ENCODE assay signal across 13 cellular contexts in the genomic region with DNA sequence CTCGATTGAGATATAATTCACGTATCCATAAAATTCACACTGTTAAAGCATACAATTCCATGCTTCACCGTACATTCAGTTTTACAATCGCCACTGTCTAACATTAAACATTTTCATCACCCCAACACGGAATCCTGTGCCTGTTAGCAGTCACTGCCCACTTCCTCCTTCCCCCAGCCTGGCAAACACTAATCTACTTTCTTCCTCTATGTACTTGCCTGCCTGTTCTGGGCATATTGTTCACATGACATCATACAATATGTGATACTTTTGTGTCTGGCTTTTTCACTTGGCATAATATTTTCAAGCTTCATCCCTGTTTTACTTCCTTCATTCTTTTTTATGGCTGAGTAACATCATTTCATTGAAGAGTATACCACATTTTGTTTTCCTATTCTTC.
DNase-seq lines count a peak whose midpoint lies in the region; ATAC-seq, FAIRE-seq and TF ChIP-seq lines count a peak whose summit lies in the region.
"Had no signal": no experiment of that assay in that cellular context is flagged by ENCODE, and none has a peak within 500 bp of the region (broad histone marks: within the 10 kb centered on the region; RNA-seq: fewer than 3 reads in every experiment).

No MANE protein-coding gene starts in this region.

- H2BK5ac ChIP-seq in IMR-90 (ENCODE audit: low read depth, low read length, poor library complexity, severe bottlenecking) = no peak overlapping the region

- TF ChIP-seq CTCF in IMR-90 (conservative IDR thresholded peaks at IDR 0.05; ENCODE audit: low read depth, low read length) (no peak), GM12878 (IDR thresholded peaks at IDR 0.05 in 2 of 3, conservative IDR thresholded peaks at IDR 0.05 in 1 of 3; ENCODE audit: control insufficient read depth in 2 of 3, extremely low read depth in 1 of 3, insufficient read depth in 1 of 3, low read depth in 3 of 3, low read length in 3 of 3) (no peak)

- no peak overlapping the region for H4K5ac ChIP-seq in IMR-90 (ENCODE audit: low read depth, low read length)

- BruUV-seq in IMR-90 (replicated peaks; lab: Mats Ljungman, UMichigan) (no TSS peak), GM12878 (replicated peaks; lab: Mats Ljungman, UMichigan) (no TSS peak)

- RAD21 ChIA-PET in GM12878 (lab: Charles Lee; ENCODE audit: unreplicated experiment) = interaction anchor here (0.9 to 1.5 kb wide), 5 partner anchors 10 to 39 kb away, joined by 3 to 7 read pairs (median 3); no protein-coding TSS in a partner anchor

- peak overlapping the region in 1 of 2 experiments; percentile 53; a peak in 1 of 4 replicates for H4K8ac ChIP-seq in IMR-90 (ENCODE audit: low read depth in 2 of 2, low read length in 2 of 2)

- intact Hi-C loops in IMR-90 (cut with micrococcal nuclease) = no loop called here
- intact Hi-C loops in GM12878 (cut with micrococcal nuclease; ENCODE audit: unreplicated experiment) = no loop called here
- intact Hi-C loops in CD4-positive, alpha-beta memory T cell (cut with micrococcal nuclease) = no loop called here

- no peaks in the 10 kb centered on the region for H3K36me3 Mint-ChIP-seq in CD4-positive, alpha-beta memory T cell
- no peaks in the 10 kb centered on the region for H3K36me3 Mint-ChIP-seq in activated T-cell treated with anti-CD3 and anti-CD28 coated beads, Interleukin-2, amount 50 U/mL, for 72 hours (ENCODE audit: insufficient read depth in 2 of 2)

- no peak overlapping the region for H2AFZ ChIP-seq in IMR-90 (replicated peaks; ENCODE audit: low read length, poor library complexity)
- H2AFZ ChIP-seq in GM12878 (ENCODE audit: control insufficient read depth, low read depth, low read length) = no peak overlapping the region

- FAIRE-seq in GM12878 (lab: Jason Lieb, UNC) (peak; percentile 56), islet of Langerhans (lab: Jason Lieb, UNC) (peak; percentile 21)

- no peak for TF ChIP-seq EP300 in GM12878 (IDR thresholded peaks at IDR 0.05; ENCODE audit: borderline replicate concordance in 1 of 2, control insufficient read depth in 1 of 2, low read depth in 2 of 2, low read length in 2 of 2)

- no peak overlapping the region for H3K56ac ChIP-seq in IMR-90 (ENCODE audit: extremely low read depth, insufficient read depth, low read length)

- peak; percentile 20 for DNase-seq in Daoy (ENCODE audit: low read depth)
- DNase-seq in IMR-90 = no peak
- DNase-seq in GM12878 (ENCODE audit: low read depth, low spot score) = no peak
- no peak for DNase-seq in nucleus accumbens (lab: John Stamatoyannopoulos, UW)
- no peak for DNase-seq in CD4-positive, alpha-beta memory T cell
- DNase-seq in activated T-cell treated with anti-CD3 and anti-CD28 coated beads, Interleukin-2, amount 50 U/mL, for 72 hours = no peak
- DNase-seq: adrenal gland; NCI-H524 treated with DMSO at 0.1 percent for 48 hours; stimulated activated CD4-positive, alpha-beta T cell treated with anti-CD3 and anti-CD28 coated beads, Interleukin-2, amount 100 ng/mL, for 24 hours; stomach had no signal

- H3K27me3 Mint-ChIP-seq in CD4-positive, alpha-beta memory T cell = no peaks in the 10 kb centered on the region
- H3K27me3 Mint-ChIP-seq in activated T-cell treated with anti-CD3 and anti-CD28 coated beads, Interleukin-2, amount 50 U/mL, for 72 hours (ENCODE audit: low read depth) = no peaks in the 10 kb centered on the region

- no peak overlapping the region for H4K91ac ChIP-seq in IMR-90 (ENCODE audit: insufficient read depth, low read depth, low read length)

- no peak overlapping the region for H3K9ac ChIP-seq in IMR-90 (ENCODE audit: low read depth, low read length)
- no peak overlapping the region for H3K9ac ChIP-seq in GM12878 (ENCODE audit: control insufficient read depth, insufficient read depth, low read length)

- POLR2A ChIA-PET in IMR-90 (lab: Charles Lee; ENCODE audit: unreplicated experiment) = no interaction called here
- POLR2A ChIA-PET in GM12878 (lab: Charles Lee) = no interaction called here
- POLR2A ChIA-PET in CD4-positive, alpha-beta memory T cell (lab: Charles Lee; ENCODE audit: partially characterized antibody) = no interaction called here

- H3K9me3 ChIP-seq in IMR-90 (ENCODE audit: control insufficient read depth, insufficient read depth, low read length) = no peaks in the 10 kb centered on the region
- no peaks in the 10 kb centered on the region for H3K9me3 ChIP-seq in GM12878 (replicated peaks; ENCODE audit: control insufficient read depth, insufficient read depth, low read length)
- H3K9me3 ChIP-seq in CD4-positive, alpha-beta memory T cell (ENCODE audit: control insufficient read depth in 1 of 2, low read length in 2 of 2) = no peaks in the 10 kb centered on the region
- H3K9me3 ChIP-seq: adrenal gland, stomach had no signal

- no peaks in the 10 kb centered on the region for H3K79me2 ChIP-seq in GM12878 (ENCODE audit: control insufficient read depth, insufficient read depth, low read length)

- H3K18ac ChIP-seq in IMR-90 (ENCODE audit: low read depth, low read length) = peak overlapping the region; percentile 59; the same call in 1 of the 2 replicates

- no CpG with 5 or more reads among the region's 5 CpGs for WGBS in IMR-90 (ENCODE audit: extremely low coverage in 2 of 2, insufficient read length in 1 of 2), 2 experiments
- 59% methylated on average over 5 of the region's 5 CpGs for WGBS in GM12878 (ENCODE audit: insufficient coverage, insufficient replicate concordance, low lambda C conversion rate, missing lambda C conversion rate)

- 0 out of 2 replicates have a peak overlapping the region, but pooled peaks have one; percentile 9 for H2BK20ac ChIP-seq in IMR-90 (ENCODE audit: low read depth, low read length)

- H2AK5ac ChIP-seq in IMR-90 (ENCODE audit: low read depth, low read length) = no peak overlapping the region; the same call in 1 of the 2 replicates

- no peaks in the 10 kb centered on the region for H3K9me1 ChIP-seq in IMR-90 (ENCODE audit: insufficient read depth, low read length)

- dilution Hi-C loops in IMR-90 (cut with HindIII; ENCODE audit: low sequenced_read_pairs, unreplicated experiment) = no loop called here

- H3K4me3 ChIP-seq in IMR-90 (ENCODE audit: insufficient read depth, low read depth, low read length) (no peak overlapping the region), GM12878 (no peak overlapping the region)
- no peak overlapping the region for H3K4me3 ChIP-seq in CD4-positive, alpha-beta memory T cell (ENCODE audit: low read length in 2 of 2)
- H3K4me3 ChIP-seq: adrenal gland, stomach had no signal

- no peak overlapping the region for H2BK120ac ChIP-seq in IMR-90 (ENCODE audit: low read depth, low read length)

- no peak for TF ChIP-seq POLR2A in IMR-90 (IDR thresholded peaks at IDR 0.05; ENCODE audit: low read depth, low read length)
- TF ChIP-seq POLR2A in GM12878 (IDR thresholded peaks at IDR 0.05; ENCODE audit: low read depth, low read length) = no peak

- no peaks in the 10 kb centered on the region for H4K20me1 ChIP-seq in IMR-90 (ENCODE audit: insufficient read depth, low read length)
- H4K20me1 ChIP-seq in GM12878 (ENCODE audit: control insufficient read depth, insufficient read depth) = no peaks in the 10 kb centered on the region

- SMC1A ChIA-PET in GM12878 (lab: Charles Lee; ENCODE audit: uncharacterized antibody, unreplicated experiment) = interaction anchor here (0.7 to 1.6 kb wide), 5 partner anchors 11 to 35 kb away, joined by 3 to 5 read pairs (median 4); no protein-coding TSS in a partner anchor

- H3K79me1 ChIP-seq in IMR-90 (ENCODE audit: low read depth in 1 of 2, low read length in 2 of 2) = no peaks in the 10 kb centered on the region

- H3K4me1 Mint-ChIP-seq in CD4-positive, alpha-beta memory T cell = no peaks in the 10 kb centered on the region
- no peaks in the 10 kb centered on the region for H3K4me1 Mint-ChIP-seq in activated T-cell treated with anti-CD3 and anti-CD28 coated beads, Interleukin-2, amount 50 U/mL, for 72 hours (ENCODE audit: low read depth)

- no peak overlapping the region for H2AK9ac ChIP-seq in IMR-90 (replicated peaks; ENCODE audit: low read depth, low read length, poor library complexity)

- CTCF ChIA-PET in IMR-90 (lab: Yijun Ruan, JAX) (no interaction called here), GM12878 (lab: Yijun Ruan, JAX) (interaction anchor here (0.6 kb wide), 1 partner anchor 1311 kb away, joined by 7 read pairs; no protein-coding TSS in a partner anchor)
- CTCF ChIA-PET in CD4-positive, alpha-beta memory T cell (lab: Charles Lee; ENCODE audit: partially characterized antibody) = no interaction called here

- no peak for ATAC-seq in IMR-90 (ENCODE audit: low read depth)
- ATAC-seq in GM12878 = peak; percentile 89
- no peak for ATAC-seq in HG03565 (IDR thresholded peaks at IDR 0.05; ENCODE audit: unreplicated experiment)
- ATAC-seq in activated T-cell treated with anti-CD3 and anti-CD28 coated beads, Interleukin-2, amount 50 U/mL, for 72 hours (replicated peaks in 1 of 2) = no peak

- H3K9me3 Mint-ChIP-seq in CD4-positive, alpha-beta memory T cell = no peaks in the 10 kb centered on the region
- no peaks in the 10 kb centered on the region for H3K9me3 Mint-ChIP-seq in activated T-cell treated with anti-CD3 and anti-CD28 coated beads, Interleukin-2, amount 50 U/mL, for 72 hours

- H3K27ac ChIP-seq in IMR-90 (ENCODE audit: insufficient read depth, low read length) (no peak overlapping the region), GM12878 (ENCODE audit: control insufficient read depth, insufficient read depth) (no peak overlapping the region)
- H3K27ac ChIP-seq in CD4-positive, alpha-beta memory T cell (ENCODE audit: low read depth, low read length) = no peak overlapping the region
- H3K27ac ChIP-seq: adrenal gland, epithelial cell of prostate, stomach had no signal

- H2BK15ac ChIP-seq in IMR-90 (ENCODE audit: low read depth, low read length) = no peak overlapping the region

- H3K14ac ChIP-seq in IMR-90 (replicated peaks; ENCODE audit: low read depth, low read length) = no peak overlapping the region

- H3K23ac ChIP-seq in IMR-90 (ENCODE audit: low read depth, low read length) = no peak overlapping the region

- H3K27ac Mint-ChIP-seq in CD4-positive, alpha-beta memory T cell = no peak overlapping the region
- H3K27ac Mint-ChIP-seq in activated T-cell treated with anti-CD3 and anti-CD28 coated beads, Interleukin-2, amount 50 U/mL, for 72 hours = no peak overlapping the region

- H3K27me3 ChIP-seq in IMR-90 (ENCODE audit: control insufficient read depth, insufficient read depth, low read length) (no peaks in the 10 kb centered on the region), GM12878 (replicated peaks in 1 of 2; ENCODE audit: control insufficient read depth in 2 of 2, insufficient read depth in 2 of 2, low read length in 1 of 2) (no peaks in the 10 kb centered on the region)
- H3K27me3 ChIP-seq in CD4-positive, alpha-beta memory T cell (ENCODE audit: insufficient read depth, low read length) = no peaks in the 10 kb centered on the region
- H3K27me3 ChIP-seq: adrenal gland, stomach had no signal

- H3K4me3 Mint-ChIP-seq in CD4-positive, alpha-beta memory T cell = no peak overlapping the region
- no peak overlapping the region for H3K4me3 Mint-ChIP-seq in activated T-cell treated with anti-CD3 and anti-CD28 coated beads, Interleukin-2, amount 50 U/mL, for 72 hours

- H3K36me3 ChIP-seq in IMR-90 (ENCODE audit: control insufficient read depth, insufficient read depth, low read length) (no peaks in the 10 kb centered on the region), GM12878 (ENCODE audit: control insufficient read depth in 2 of 2, insufficient read depth in 2 of 2, low read length in 1 of 2) (no peaks in the 10 kb centered on the region)
- no peaks in the 10 kb centered on the region for H3K36me3 ChIP-seq in CD4-positive, alpha-beta memory T cell (ENCODE audit: insufficient read depth, low read length)
- H3K36me3 ChIP-seq: adrenal gland, stomach had no signal

- H3K4me1 ChIP-seq in IMR-90 (ENCODE audit: control insufficient read depth, insufficient read depth, low read length) (peaks cover 7% of the 10 kb centered on the region; the same call in 1 of the 2 replicates), GM12878 (ENCODE audit: control insufficient read depth, insufficient read depth, low read length) (no peaks in the 10 kb centered on the region)
- H3K4me1 ChIP-seq in CD4-positive, alpha-beta memory T cell (ENCODE audit: insufficient read depth, low read length) = no peaks in the 10 kb centered on the region
- H3K4me1 ChIP-seq: adrenal gland had no signal

- in situ Hi-C loops in IMR-90 (cut with MboI; ENCODE audit: low sequenced_read_pairs) = no loop called here
- in situ Hi-C loops in GM12878 (cut with MboI) = no loop called here

- H3K4ac ChIP-seq in IMR-90 (ENCODE audit: low read depth, low read length) = no peak overlapping the region

- no peak overlapping the region for H3K4me2 ChIP-seq in IMR-90 (ENCODE audit: low read depth, low read length)
- H3K4me2 ChIP-seq in GM12878 (ENCODE audit: control insufficient read depth, insufficient read depth) = no peak overlapping the region

- TF ChIP-seq RAD21 in IMR-90 (IDR thresholded peaks at IDR 0.05; ENCODE audit: low read length) (no peak), GM12878 (IDR thresholded peaks at IDR 0.05; ENCODE audit: insufficient read depth, low read depth, low read length) (no peak)
